In genomic region chr2:65638438-65638837, GRCh38 we compare ENCODE assay signal across 15 cellular contexts.
DNase-seq lines count a peak whose midpoint lies in the region; ATAC-seq, FAIRE-seq and TF ChIP-seq lines count a peak whose summit lies in the region.
"Had no signal": no experiment of that assay in that cellular context is flagged by ENCODE, and none has a peak within 500 bp of the region (broad histone marks: within the 10 kb centered on the region; RNA-seq: fewer than 3 reads in every experiment).

No MANE protein-coding gene starts in this region.

- no peak overlapping the region for H2BK5ac ChIP-seq in H9 (ENCODE audit: insufficient read length, low read length)

- ATAC-seq in foreskin keratinocyte (peak; percentile 25), left colon (no peak), GM19328 (IDR thresholded peaks at IDR 0.05; ENCODE audit: unreplicated experiment) (no peak)
- ATAC-seq: T-cell had no signal

- no peak overlapping the region for H3K9ac ChIP-seq in H9 (ENCODE audit: extremely low read depth, insufficient read length, low read length)
- H3K9ac ChIP-seq: BLaER1 had no signal

- no peaks in the 10 kb centered on the region for H3K9me3 Mint-ChIP-seq in H9
- H3K9me3 Mint-ChIP-seq: T-cell had no signal

- no peak overlapping the region for H3K14ac ChIP-seq in H9 (ENCODE audit: insufficient read depth, low read length)

- no peak overlapping the region for H3K4me2 ChIP-seq in H9 (ENCODE audit: insufficient read depth, insufficient read length, low read length)
- H3K4me2 ChIP-seq: BLaER1 had no signal

- H3K27ac ChIP-seq in H9 (ENCODE audit: insufficient read length, low read depth, low read length): no peak overlapping the region
- H3K27ac ChIP-seq in foreskin keratinocyte: no peak overlapping the region
- H3K27ac ChIP-seq: BLaER1, prostate gland had no signal

- in situ Hi-C loops in SK-MEL-5 (cut with HindIII; ENCODE audit: low pct_unique_long_range_greater_than_20kb, low sequenced_read_pairs): no loop called here

- peaks cover 2 to 9% of the 10 kb centered on the region in 2 experiments for H3K4me1 Mint-ChIP-seq in H9

- H3T11ph ChIP-seq in H9 (ENCODE audit: low read length): no peak overlapping the region

- no peak for FAIRE-seq in RCC 7860 (lab: Jason Lieb, UNC)

- H4K91ac ChIP-seq in H9 (ENCODE audit: insufficient read length, low read depth, low read length): no peak overlapping the region

- H2AFZ ChIP-seq in H9 (ENCODE audit: low read length): no peak overlapping the region

- H2BK15ac ChIP-seq in H9 (ENCODE audit: low read depth, low read length): no peak overlapping the region

- H3K27me3 ChIP-seq in H9 (ENCODE audit: insufficient read depth, low read length) (0 out of 2 replicates have a peak, but pooled peaks cover 3% of the 10 kb centered on the region), foreskin keratinocyte (peaks cover 36% of the 10 kb centered on the region)
- H3K27me3 ChIP-seq: BLaER1 had no signal

- H4K5ac ChIP-seq in H9 (ENCODE audit: insufficient read length, low read depth, low read length): no peak overlapping the region

- no peak overlapping the region for H3K4ac ChIP-seq in H9 (ENCODE audit: low read depth, low read length)

- no peak overlapping the region for H2BK120ac ChIP-seq in H9 (ENCODE audit: low read depth, low read length, poor library complexity, severe bottlenecking)

- no peak overlapping the region for H2AK5ac ChIP-seq in H9 (ENCODE audit: insufficient read length, low read length)

- H3K4me3 Mint-ChIP-seq in H9: no peak overlapping the region
- H3K4me3 Mint-ChIP-seq: T-cell had no signal

- no peak overlapping the region for H3K56ac ChIP-seq in H9 (ENCODE audit: insufficient read length, low read depth, low read length)

- H3K36me3 Mint-ChIP-seq in H9 (ENCODE audit: insufficient read depth in 1 of 3, low read depth in 3 of 3): no peaks in the 10 kb centered on the region
- H3K36me3 Mint-ChIP-seq: T-cell had no signal

- H3K23me2 ChIP-seq in H9 (ENCODE audit: insufficient read length, low read depth, low read length, poor library complexity, severe bottlenecking): no peaks in the 10 kb centered on the region

- peaks cover 15% of the 10 kb centered on the region for H3K27me3 Mint-ChIP-seq in H9 (ENCODE audit: low read depth)

- peaks cover 2% of the 10 kb centered on the region; the same call in 1 of the 2 replicates for H3K4me1 ChIP-seq in H9 (ENCODE audit: insufficient read depth, low read length)
- H3K4me1 ChIP-seq in foreskin keratinocyte: no peaks in the 10 kb centered on the region
- H3K4me1 ChIP-seq: prostate gland had no signal

- no peak overlapping the region for H3K23ac ChIP-seq in H9 (ENCODE audit: insufficient read length, low read depth, low read length)

- no peak overlapping the region for H3K18ac ChIP-seq in H9 (ENCODE audit: insufficient read length, low read depth, low read length)

- no peaks in the 10 kb centered on the region for H3K9me3 ChIP-seq in H9 (ENCODE audit: control insufficient read depth, low read depth, low read length)
- H3K9me3 ChIP-seq: BLaER1, prostate gland had no signal

- no peak overlapping the region for H2BK20ac ChIP-seq in H9 (ENCODE audit: low read depth, low read length, poor library complexity, severe bottlenecking)

- no peaks in the 10 kb centered on the region for H3K79me2 ChIP-seq in H9 (ENCODE audit: insufficient read depth, low read length)

- DNase-seq in AG08395 (ENCODE audit: low spot score) (peak; percentile 25), H9 (no peak), SK-MEL-5 (ENCODE audit: low read depth, low spot score) (peak; percentile 35), foreskin keratinocyte (no peak), left colon (no peak), NCI-H2196 treated with DMSO at 0.1 percent for 48 hours (lab: John Stamatoyannopoulos, UW; ENCODE audit: unreplicated experiment) (no peak), RCC 7860 (ENCODE audit: low spot score) (no peak)
- DNase-seq: activated effector memory CD4-positive, alpha-beta T cell treated with Interleukin-2 at 50 U/mL for 16 hours; NCI-H1436; NCI-H748 treated with DMSO at 0.1 percent for 48 hours; stimulated activated naive CD4-positive, alpha-beta T cell; T-cell had no signal

- TF ChIP-seq CTCF in H9 (conservative IDR thresholded peaks at IDR 0.05) (peak; percentile 55), foreskin keratinocyte (conservative IDR thresholded peaks at IDR 0.05) (peak; percentile 24)

- no peak overlapping the region for H2BK12ac ChIP-seq in H9 (ENCODE audit: insufficient read length, low read depth, low read length)

- no peak overlapping the region for H4K8ac ChIP-seq in H9 (replicated peaks; ENCODE audit: insufficient read length, low read depth, low read length)

- intact Hi-C loops in left colon (cut with DNase I, micrococcal nuclease): no loop called here

- no peaks in the 10 kb centered on the region for H4K20me1 ChIP-seq in H9 (ENCODE audit: control insufficient read depth, insufficient read depth, insufficient read length)
- H4K20me1 ChIP-seq: BLaER1 had no signal

- H3K27ac Mint-ChIP-seq in H9: no peak overlapping the region
- H3K27ac Mint-ChIP-seq: T-cell had no signal

- no peaks in the 10 kb centered on the region for H3K79me1 ChIP-seq in H9 (ENCODE audit: insufficient read depth, low read depth, low read length, poor library complexity, severe bottlenecking)

Comparison
In these comparisons a context has a peak if more than half of its experiments do, and no peak if none do; other contexts are left out.
1. DNase-seq: peak in AG08395 (single experiment) and SK-MEL-5 (single experiment); none in H9 (single experiment), foreskin keratinocyte (0 of 2), left colon (0 of 2), NCI-H2196 treated with DMSO at 0.1 percent for 48 hours (single experiment) and RCC 7860 (single experiment).